8 cellular contexts compared by ENCODE assay signal in the genomic region with DNA sequence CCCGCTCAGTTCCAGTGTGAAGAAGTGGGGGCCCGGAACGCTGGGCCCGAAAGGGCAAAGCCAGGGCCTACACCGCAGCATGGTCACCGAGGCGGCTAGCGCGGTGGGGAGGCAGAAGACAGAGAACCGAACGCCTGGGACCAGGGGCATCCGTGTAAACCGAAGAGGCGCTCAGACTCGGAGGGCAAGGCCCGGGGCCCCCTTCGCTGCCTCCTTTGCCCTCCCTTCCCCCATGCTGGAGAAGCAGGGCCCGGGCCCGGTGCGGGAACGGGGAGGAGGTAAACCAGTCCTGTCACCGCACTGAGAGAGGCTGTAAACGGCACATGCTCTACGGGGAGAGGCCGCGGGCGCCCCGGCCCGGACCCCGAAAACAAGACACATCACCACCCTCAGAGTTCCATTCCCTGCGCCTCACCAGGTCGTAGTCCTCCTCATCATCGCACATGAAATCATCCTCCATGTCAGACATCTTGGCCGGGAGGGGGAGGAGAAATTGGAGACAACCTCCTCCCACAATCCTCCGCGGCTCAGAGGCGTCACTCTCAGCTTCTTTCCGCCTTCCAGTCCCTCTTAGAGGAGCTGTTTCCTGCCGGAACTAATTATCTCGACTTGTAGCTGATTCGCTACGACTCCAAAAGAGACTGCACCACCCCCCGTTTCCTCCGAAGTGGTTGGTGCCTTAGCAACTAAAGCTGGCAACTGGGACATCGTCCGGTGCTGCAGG. TPM values are rescaled to one million over a fixed set of nuclear protein-coding genes. Genes with fewer than 3 reads are reported as not detected.
A peak's percentile ranks its signal among the peaks of the same experiment; 100 is the strongest.
DNase-seq lines count a peak whose midpoint lies in the region; ATAC-seq and TF ChIP-seq lines count a peak whose summit lies in the region.

A gene (minus strand): TSS at position 490 of the 724 bp plus-strand sequence. CDS start 21 bp downstream, at position 469.

- H3K4me3 Mint-ChIP-seq in activated T-helper 2 cell treated with anti-CD3 and anti-CD28 coated beads, Interferon-gamma antibody, Interleukin-2, Interleukin-4, amounts not matched to agents 10 μg/mL and 5 μg/mL and 100 μg/mL, durations not matched to agents 14 hours and 24 hours and 36 hours (ENCODE audit: low read depth): peak within 1 kb of the TSS; percentile 100
- H3K4me3 Mint-ChIP-seq in naive thymus-derived CD8-positive, alpha-beta T cell: peak within 1 kb of the TSS; percentile 98 to 100 (median 99)

- POLR2A ChIA-PET in RWPE1 (lab: Yijun Ruan, JAX; ENCODE audit: low non-redundant PET): interaction anchor here (0.6 to 1.5 kb wide), 3 partner anchors 14 to 15 kb away, joined by 3 read pairs; a partner anchor contains a TSS
- POLR2A ChIA-PET in naive thymus-derived CD8-positive, alpha-beta T cell (lab: Charles Lee): interaction anchor here (0.6 to 2.8 kb wide), 9 partner anchors 9 to 1200 kb away, joined by 3 to 34 read pairs (median 7); a partner anchor contains a TSS

- H3K9me3 Mint-ChIP-seq in activated T-helper 2 cell treated with anti-CD3 and anti-CD28 coated beads, Interferon-gamma antibody, Interleukin-2, Interleukin-4, amounts not matched to agents 10 μg/mL and 5 μg/mL and 100 μg/mL, durations not matched to agents 14 hours and 24 hours and 36 hours: no peaks in the 10 kb centered on the region
- H3K9me3 Mint-ChIP-seq in naive thymus-derived CD8-positive, alpha-beta T cell: no peaks in the 10 kb centered on the region

- DNase-seq in Daoy (ENCODE audit: low read depth): peak; percentile 95
- peak; percentile 88 for DNase-seq in GOT3 (lab: John Stamatoyannopoulos, UW)
- peak; percentile 99 for DNase-seq in LNCaP clone FGC (ENCODE audit: low read depth)
- DNase-seq in RWPE1 (ENCODE audit: low spot score): peak; percentile 93
- peak; percentile 94 for DNase-seq in activated T-helper 2 cell treated with anti-CD3 and anti-CD28 coated beads, Interferon-gamma antibody, Interleukin-2, Interleukin-4, amounts not matched to agents 10 μg/mL and 5 μg/mL and 100 μg/mL, durations not matched to agents 14 hours and 24 hours and 36 hours (ENCODE audit: low spot score)
- DNase-seq in fibroblast of mammary gland (ENCODE audit: low read depth): peak; percentile 99
- DNase-seq in naive thymus-derived CD8-positive, alpha-beta T cell: peak; percentile 74 to 97 (median 94)
- DNase-seq in stimulated activated naive CD4-positive, alpha-beta T cell (lab: John Stamatoyannopoulos, UW): peak; percentile 84 to 95 (median 94)

- CTCF ChIA-PET in RWPE1 (lab: Yijun Ruan, JAX): interaction anchor here (0.6 to 0.7 kb wide), 3 partner anchors 49 to 489 kb away, joined by 3 read pairs; no protein-coding TSS in a partner anchor

- ATAC-seq in naive thymus-derived CD8-positive, alpha-beta T cell: peak; percentile 92 to 93

- intact Hi-C loops in activated T-helper 2 cell treated with anti-CD3 and anti-CD28 coated beads, Interferon-gamma antibody, Interleukin-2, Interleukin-4, amounts not matched to agents 10 μg/mL and 5 μg/mL and 100 μg/mL, durations not matched to agents 14 hours and 24 hours and 36 hours (cut with micrococcal nuclease): loop anchor here (1.0 to 10.0 kb wide), 9 partner anchors 15 to 990 kb away; a partner anchor contains a TSS

- TF ChIP-seq CTCF in LNCaP clone FGC (IDR thresholded peaks at IDR 0.05; ENCODE audit: control insufficient read depth, extremely low read depth, insufficient read depth) (no peak), RWPE1 (conservative IDR thresholded peaks at IDR 0.05; ENCODE audit: low read depth) (no peak), fibroblast of mammary gland (conservative IDR thresholded peaks at IDR 0.05; ENCODE audit: control insufficient read depth, insufficient read depth, low read depth, low read length) (no peak)

- no peaks in the 10 kb centered on the region for H3K27me3 Mint-ChIP-seq in activated T-helper 2 cell treated with anti-CD3 and anti-CD28 coated beads, Interferon-gamma antibody, Interleukin-2, Interleukin-4, amounts not matched to agents 10 μg/mL and 5 μg/mL and 100 μg/mL, durations not matched to agents 14 hours and 24 hours and 36 hours (ENCODE audit: low read depth)
- no peaks in the 10 kb centered on the region for H3K27me3 Mint-ChIP-seq in naive thymus-derived CD8-positive, alpha-beta T cell

- H3K27ac ChIP-seq in RWPE1: peak within 1 kb of the TSS; percentile 79

- H3K4me3 ChIP-seq in LNCaP clone FGC (ENCODE audit: low read depth, low read length) (peak within 1 kb of the TSS; percentile 82), fibroblast of mammary gland (ENCODE audit: control insufficient read depth, low read depth, low read length) (peak within 1 kb of the TSS; percentile 100)

- peaks cover 44% of the 10 kb centered on the region for H3K4me1 Mint-ChIP-seq in activated T-helper 2 cell treated with anti-CD3 and anti-CD28 coated beads, Interferon-gamma antibody, Interleukin-2, Interleukin-4, amounts not matched to agents 10 μg/mL and 5 μg/mL and 100 μg/mL, durations not matched to agents 14 hours and 24 hours and 36 hours (ENCODE audit: low read depth)
- H3K4me1 Mint-ChIP-seq in naive thymus-derived CD8-positive, alpha-beta T cell: peaks cover 9 to 64% (median 52%) of the 10 kb centered on the region in 4 donors

- H3K36me3 Mint-ChIP-seq in activated T-helper 2 cell treated with anti-CD3 and anti-CD28 coated beads, Interferon-gamma antibody, Interleukin-2, Interleukin-4, amounts not matched to agents 10 μg/mL and 5 μg/mL and 100 μg/mL, durations not matched to agents 14 hours and 24 hours and 36 hours (ENCODE audit: low read depth): peaks cover 18% of the 10 kb centered on the region
- H3K36me3 Mint-ChIP-seq in naive thymus-derived CD8-positive, alpha-beta T cell: peaks cover 0 to 4% (median 0%) of the 10 kb centered on the region in 3 donors

- H3K27ac Mint-ChIP-seq in activated T-helper 2 cell treated with anti-CD3 and anti-CD28 coated beads, Interferon-gamma antibody, Interleukin-2, Interleukin-4, amounts not matched to agents 10 μg/mL and 5 μg/mL and 100 μg/mL, durations not matched to agents 14 hours and 24 hours and 36 hours: peak within 1 kb of the TSS; percentile 99
- peak within 1 kb of the TSS; percentile 94 to 100 (median 99) for H3K27ac Mint-ChIP-seq in naive thymus-derived CD8-positive, alpha-beta T cell

RNA-seq across cellular contexts. Expression of the gene that starts here (rescaled TPM):
- 79.1 and 88.4 TPM in 2 replicates for total RNA-seq in Daoy (2014; rRNA removed; shearing (Covaris generic))
- 85.1 and 94.7 TPM in 2 replicates for total RNA-seq in activated T-helper 2 cell treated with anti-CD3 and anti-CD28 coated beads, Interferon-gamma antibody, Interleukin-2, Interleukin-4, amounts not matched to agents 10 μg/mL and 5 μg/mL and 100 μg/mL, durations not matched to agents 14 hours and 24 hours and 36 hours
- total RNA-seq in naive thymus-derived CD8-positive, alpha-beta T cell: 10 to 100 TPM; 57.0 to 60.2 TPM
- 10 to 100 TPM; 26.2 to 32.4 (median 28.1) TPM for polyA plus RNA-seq in naive thymus-derived CD8-positive, alpha-beta T cell

Comparison
In these comparisons a context has a peak if more than half of its experiments do, and no peak if none do; other contexts are left out.
1. Peak in every context shown above with its lines: DNase-seq, ATAC-seq, H3K4me3 ChIP-seq and H3K27ac ChIP-seq.